Comparison of ENCODE assay signal across 12 cellular contexts in genomic region chr11:105878510-105878909, GRCh38.
DNase-seq lines count a peak whose midpoint lies in the region; ATAC-seq and TF ChIP-seq lines count a peak whose summit lies in the region.
"Had no signal": no experiment of that assay in that cellular context is flagged by ENCODE, and none has a peak within 500 bp of the region (broad histone marks: within the 10 kb centered on the region; RNA-seq: fewer than 3 reads in every experiment).

No MANE protein-coding gene starts in this region.

- H3K4me1 ChIP-seq in Peyer's patch, result no peaks in the 10 kb centered on the region
- H3K4me1 ChIP-seq: A549, BE2C had no signal

- intact Hi-C loops in left colon (cut with DNase I, micrococcal nuclease), result no loop called here

- H3K27me3 ChIP-seq in Peyer's patch, result no peaks in the 10 kb centered on the region
- H3K27me3 ChIP-seq: BE2C had no signal

- peak; percentile 41 for DNase-seq in HT-29 (ENCODE audit: low spot score)
- DNase-seq in M059J (ENCODE audit: low read depth), result peak; percentile 9
- DNase-seq in left colon, result peak in 1 of 2 donors; percentile 11
- no peak for DNase-seq in iPS-NIHi11 (ENCODE audit: low spot score)
- no peak for DNase-seq in Peyer's patch
- DNase-seq: BE2C, DMS79, GM23248, H7 had no signal

- H3K9me3 ChIP-seq in Peyer's patch, result no peaks in the 10 kb centered on the region
- H3K9me3 ChIP-seq: A549, BE2C had no signal

- H3K27ac ChIP-seq in Peyer's patch, result no peak overlapping the region
- H3K27ac ChIP-seq: A549, GM23248 had no signal

- no peak for TF ChIP-seq CTCF in Peyer's patch (IDR thresholded peaks at IDR 0.05)

- H3K4me3 ChIP-seq in Peyer's patch, result no peak overlapping the region
- H3K4me3 ChIP-seq: A549, GM12878, GM23248 had no signal

- H3K36me3 ChIP-seq in Peyer's patch, result no peaks in the 10 kb centered on the region
- H3K36me3 ChIP-seq: BE2C had no signal

- TF ChIP-seq POLR2A in Peyer's patch (IDR thresholded peaks at IDR 0.05), result no peak

- peak; percentile 89 for ATAC-seq in left colon
- ATAC-seq in GM21619 (IDR thresholded peaks at IDR 0.05; ENCODE audit: unreplicated experiment), result no peak
- ATAC-seq: A549, GM12878 had no signal

Comparison
In these comparisons a context has a peak if more than half of its experiments do, and no peak if none do; other contexts are left out.
1. DNase-seq: peak in HT-29 (single experiment) and M059J (single experiment); none in iPS-NIHi11 (single experiment) and Peyer's patch (0 of 3).